14 cellular contexts compared by ENCODE assay signal in the genomic region with DNA sequence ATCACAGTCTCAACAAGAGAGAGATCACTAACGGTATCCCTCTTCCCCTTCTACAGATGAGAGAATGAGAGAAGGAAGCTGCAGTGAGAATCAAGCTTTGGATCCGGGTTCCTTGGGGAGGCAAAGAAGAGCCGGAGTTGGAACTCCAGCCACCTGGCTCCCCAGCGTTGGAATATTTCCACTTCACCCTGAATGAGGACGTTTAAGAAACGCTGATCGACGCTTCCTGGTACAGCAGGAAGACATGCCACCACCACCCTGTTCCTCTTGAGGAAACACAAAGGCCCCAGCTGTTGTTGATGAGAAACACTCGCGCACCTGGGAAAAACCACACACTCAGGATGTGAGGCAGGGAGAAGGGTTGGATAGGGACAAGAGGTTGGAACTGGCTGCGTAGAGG. TPM values are rescaled to one million over a fixed set of nuclear protein-coding genes. Genes with fewer than 3 reads are reported as not detected.
DNase-seq lines count a peak whose midpoint lies in the region; ATAC-seq and TF ChIP-seq lines count a peak whose summit lies in the region.
"Had no signal": no experiment of that assay in that cellular context is flagged by ENCODE, and none has a peak within 500 bp of the region (broad histone marks: within the 10 kb centered on the region; RNA-seq: fewer than 3 reads in every experiment).

No MANE protein-coding gene starts in this region.

- no peaks in the 10 kb centered on the region for H3K9me3 Mint-ChIP-seq in neural crest cell
- H3K9me3 Mint-ChIP-seq in CD4-positive, alpha-beta T cell = peaks cover 1% of the 10 kb centered on the region

- H3K36me3 Mint-ChIP-seq in neural crest cell (ENCODE audit: low read depth) = no peaks in the 10 kb centered on the region
- H3K36me3 Mint-ChIP-seq in CD4-positive, alpha-beta T cell (ENCODE audit: low read depth) = no peaks in the 10 kb centered on the region
- H3K36me3 Mint-ChIP-seq: CD4-positive, alpha-beta memory T cell had no signal

- peak overlapping the region; percentile 43 for H3K27ac Mint-ChIP-seq in neural crest cell (ENCODE audit: unreplicated experiment)
- H3K27ac Mint-ChIP-seq in CD4-positive, alpha-beta T cell = no peak overlapping the region
- H3K27ac Mint-ChIP-seq: CD4-positive, alpha-beta memory T cell had no signal

- H3K27me3 ChIP-seq in BLaER1 (peaks cover 3% of the 10 kb centered on the region; the same call in 1 of the 2 replicates), H7 (ENCODE audit: control insufficient read depth, insufficient read depth, low read length) (no peaks in the 10 kb centered on the region)
- H3K27me3 ChIP-seq in CD4-positive, alpha-beta T cell (ENCODE audit: control insufficient read depth, insufficient read depth, low read length) = peaks cover 18% of the 10 kb centered on the region

- peak overlapping the region; percentile 76 for H3K27ac ChIP-seq in BLaER1
- no peak overlapping the region for H3K27ac ChIP-seq in CD4-positive, alpha-beta T cell (ENCODE audit: low read depth, low read length)

- H3K4me3 ChIP-seq in BLaER1 (no peak overlapping the region), H7 (ENCODE audit: insufficient read depth, low read depth, low read length) (no peak overlapping the region)

- no peak for ATAC-seq in CD4-positive, alpha-beta T cell (ENCODE audit: poor library complexity)

- H4K20me1 ChIP-seq in BLaER1 = no peaks in the 10 kb centered on the region

- H3K4me1 ChIP-seq in BLaER1 = peaks cover 20% of the 10 kb centered on the region

- no peak overlapping the region for H3K4me3 Mint-ChIP-seq in neural crest cell
- H3K4me3 Mint-ChIP-seq in CD4-positive, alpha-beta T cell = no peak overlapping the region
- H3K4me3 Mint-ChIP-seq: CD4-positive, alpha-beta memory T cell; H9 had no signal

- POLR2A ChIA-PET in CD4-positive, alpha-beta T cell (lab: Charles Lee) = no interaction called here

- H3K9me3 ChIP-seq in BLaER1 = no peaks in the 10 kb centered on the region
- no peaks in the 10 kb centered on the region for H3K9me3 ChIP-seq in CD4-positive, alpha-beta T cell (ENCODE audit: control insufficient read depth, low read length)

- H3K9ac ChIP-seq in BLaER1 = peak overlapping the region; percentile 63; the same call in 1 of the 2 replicates

- H3K4me1 Mint-ChIP-seq in neural crest cell = no peaks in the 10 kb centered on the region
- H3K4me1 Mint-ChIP-seq in CD4-positive, alpha-beta T cell (ENCODE audit: low read depth) = no peaks in the 10 kb centered on the region
- H3K4me1 Mint-ChIP-seq: CD4-positive, alpha-beta memory T cell had no signal

- H3K36me3 ChIP-seq in BLaER1 (no peaks in the 10 kb centered on the region), H7 (replicated peaks; ENCODE audit: control insufficient read depth, insufficient read depth, low read length) (no peaks in the 10 kb centered on the region)

- intact Hi-C loops in CD4-positive, alpha-beta T cell (cut with DNase I, micrococcal nuclease) = no loop called here

- peaks cover 39% of the 10 kb centered on the region for H3K27me3 Mint-ChIP-seq in neural crest cell (ENCODE audit: low read depth)
- peaks cover 51% of the 10 kb centered on the region for H3K27me3 Mint-ChIP-seq in CD4-positive, alpha-beta T cell

- CTCF ChIA-PET in CD4-positive, alpha-beta T cell (lab: Charles Lee) = no interaction called here

- TF ChIP-seq CTCF in neural crest cell (conservative IDR thresholded peaks at IDR 0.05) = no peak
- no peak for TF ChIP-seq CTCF in CD4-positive, alpha-beta T cell (IDR thresholded peaks at IDR 0.05)

- peak overlapping the region; percentile 58 for H3K4me2 ChIP-seq in BLaER1

- DNase-seq in H7 = peak; percentile 21
- DNase-seq in UCSD-AML1 (lab: John Stamatoyannopoulos, UW; ENCODE audit: unreplicated experiment) = peak; percentile 26
- DNase-seq in neural crest cell (ENCODE audit: low read depth, low spot score) = no peak
- no peak for DNase-seq in Kasumi-1 (lab: John Stamatoyannopoulos, UW)
- no peak for DNase-seq in NCI-H748 treated with DMSO at 0.1 percent for 48 hours (lab: John Stamatoyannopoulos, UW)
- no peak for DNase-seq in CD4-positive, alpha-beta T cell
- DNase-seq in NCI-H128 (lab: John Stamatoyannopoulos, UW; ENCODE audit: unreplicated experiment) = no peak
- DNase-seq: AML-193; C1 segment of cervical spinal cord; CD4-positive, alpha-beta memory T cell; DND-41; GDM1; H9 had no signal

RNA-seq across cellular contexts. Expression of a gene that starts 11.3 kb away (rescaled TPM):
- 0.07 and 0.59 TPM in 2 replicates for total RNA-seq in H7 (2014; rRNA removed; shearing (Covaris generic))
- total RNA-seq in neural crest cell = 0.23 and 0.33 TPM in 2 replicates
- not detected for total RNA-seq in CD4-positive, alpha-beta T cell
- total RNA-seq: CD4-positive, alpha-beta memory T cell had no signal

RNA-seq across cellular contexts. Expression of a gene that starts 40.0 kb away (rescaled TPM):
- 0.38 and 0.78 TPM in 2 replicates for total RNA-seq in H7 (2014; rRNA removed; shearing (Covaris generic))
- 0.77 and 0.82 TPM in 2 replicates for total RNA-seq in neural crest cell
- not detected for total RNA-seq in CD4-positive, alpha-beta T cell
- total RNA-seq: CD4-positive, alpha-beta memory T cell had no signal

RNA-seq across cellular contexts. Expression of a gene that starts 42.4 kb away (rescaled TPM):
- total RNA-seq in H7 (2014; rRNA removed; shearing (Covaris generic)) = 3.8 and 4.5 TPM in 2 replicates
- total RNA-seq in neural crest cell = 25.3 and 26.4 TPM in 2 replicates
- not detected for total RNA-seq in CD4-positive, alpha-beta T cell
- total RNA-seq: CD4-positive, alpha-beta memory T cell had no signal

Comparison
In these comparisons a context has a peak if more than half of its experiments do, and no peak if none do; other contexts are left out.
1. DNase-seq: peak in H7 (single experiment) and UCSD-AML1 (single experiment); none in neural crest cell (single experiment), Kasumi-1 (0 of 2), NCI-H748 treated with DMSO at 0.1 percent for 48 hours (single experiment), CD4-positive, alpha-beta T cell (0 of 10) and NCI-H128 (single experiment).